Comparison of ENCODE assay signal across 20 cellular contexts in genomic region chr17:13952252-13952721, GRCh38.
"Had no signal": no experiment of that assay in that cellular context is flagged by ENCODE, and none has a peak within 500 bp of the region (broad histone marks: within the 10 kb centered on the region; RNA-seq: fewer than 3 reads in every experiment).

No MANE protein-coding gene starts in this region.

- H3K9me3 ChIP-seq: gastroesophageal sphincter, heart right ventricle, ovary, testis had no signal

- DNase-seq: activated CD4-positive, alpha-beta T cell treated with anti-CD3 and anti-CD28 coated beads, Interleukin-2, amount 10 ng/mL, durations not matched to agents 24 days and 14 days; activated CD8-positive, alpha-beta T cell treated with anti-CD3 and anti-CD28 coated beads for 36 hours; activated naive CD4-positive, alpha-beta T cell treated with anti-CD3 and anti-CD28 coated beads, Interleukin-2, amount 10 ng/mL, durations not matched to agents 7 days and 5 days; activated naive CD8-positive, alpha-beta T cell treated with anti-CD3 and anti-CD28 coated beads, Interleukin-2, amount 50 U/mL, for 24 hours; activated T-cell treated with anti-CD3 and anti-CD28 coated beads, Interleukin-2, amount 50 U/mL, for 1 hour; aorta; brain microvascular endothelial cell; central memory CD4-positive, alpha-beta T cell; endodermal cell; heart right ventricle; left ventricle myocardium superior; natural killer cell; ovary; stimulated activated CD4-positive, alpha-beta T cell treated with anti-CD3 and anti-CD28 coated beads, Interleukin-4, amount 100 ng/mL, for 4 hours; T-helper 1 cell; T-helper 9 cell; testis had no signal

- H3K27me3 ChIP-seq: brain microvascular endothelial cell, gastroesophageal sphincter, heart right ventricle, ovary, testis had no signal

- H3K27ac ChIP-seq: brain microvascular endothelial cell, gastroesophageal sphincter, heart right ventricle, ovary, testis had no signal

- H3K4me3 ChIP-seq: gastroesophageal sphincter, heart right ventricle, ovary, testis had no signal

- H3K4me1 ChIP-seq: gastroesophageal sphincter, heart right ventricle, testis had no signal

- H3K36me3 ChIP-seq: brain microvascular endothelial cell, gastroesophageal sphincter, heart right ventricle, ovary had no signal

- ATAC-seq: activated CD8-positive, alpha-beta T cell treated with anti-CD3 and anti-CD28 coated beads for 36 hours; activated naive CD8-positive, alpha-beta T cell treated with anti-CD3 and anti-CD28 coated beads, Interleukin-2, amount 50 U/mL, for 24 hours; gastroesophageal sphincter; heart right ventricle; left ventricle myocardium superior; natural killer cell; sciatic nerve; stimulated activated memory B cell treated with anti-CD40 and anti-IgM and Interleukin-4, amounts not matched to agents 10 μg/mL and 1 μg/mL and 100 μg/mL, for 72 hours had no signal
